18 cellular contexts compared by ENCODE assay signal in the genomic region with DNA sequence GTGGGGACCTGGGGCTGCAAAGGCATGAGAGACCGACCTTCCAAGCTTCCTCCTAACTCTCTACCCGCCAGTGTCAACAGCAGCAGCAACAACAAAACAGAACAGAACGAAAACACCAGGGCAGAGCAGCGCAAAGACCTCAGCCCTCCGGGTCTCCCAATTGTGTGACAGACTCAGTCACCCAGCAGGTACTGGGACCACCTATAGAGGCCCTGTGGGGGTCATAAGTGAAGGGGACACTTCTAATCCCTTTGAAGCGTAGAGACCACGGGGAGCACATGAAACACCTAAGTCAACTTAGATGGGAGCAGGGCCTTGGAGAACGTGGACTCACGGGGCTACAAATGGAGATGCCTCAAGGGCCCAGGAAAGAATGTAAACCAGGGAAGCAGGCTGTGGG. TPM values are rescaled to one million over a fixed set of nuclear protein-coding genes. Genes with fewer than 3 reads are reported as not detected.
DNase-seq lines count a peak whose midpoint lies in the region; ATAC-seq, FAIRE-seq and TF ChIP-seq lines count a peak whose summit lies in the region.
"Had no signal": no experiment of that assay in that cellular context is flagged by ENCODE, and none has a peak within 500 bp of the region (broad histone marks: within the 10 kb centered on the region; RNA-seq: fewer than 3 reads in every experiment).

No MANE protein-coding gene starts in this region.

- H3K79me2 ChIP-seq in mesendoderm (ENCODE audit: control insufficient read depth, insufficient read depth, low read length), result no peaks in the 10 kb centered on the region

- H4K8ac ChIP-seq in mesendoderm (ENCODE audit: low read depth, low read length), result no peak overlapping the region

- no peak overlapping the region for H2BK15ac ChIP-seq in mesendoderm (replicated peaks; ENCODE audit: low read depth)

- H3K4me3 ChIP-seq in HEK293 (ENCODE audit: low read depth, low read length) (no peak overlapping the region), mesendoderm (ENCODE audit: low read length) (no peak overlapping the region)
- H3K4me3 ChIP-seq: GM12878, GM23248 had no signal

- FAIRE-seq in urothelium cell line (lab: Jason Lieb, UNC), result peak; percentile 27
- FAIRE-seq: A204.1, D721Med, GM12878, GM18507 had no signal

- H3K36me3 ChIP-seq in HEK293 (ENCODE audit: control insufficient read depth in 2 of 2, insufficient read depth in 1 of 2, low read length in 2 of 2) (no peaks in the 10 kb centered on the region), mesendoderm (ENCODE audit: control insufficient read depth, insufficient read depth, low read length) (no peaks in the 10 kb centered on the region)
- H3K36me3 ChIP-seq: BE2C had no signal

- DNase-seq in NCI-H345 treated with DMSO at 0.1 percent for 48 hours (lab: John Stamatoyannopoulos, UW; ENCODE audit: unreplicated experiment) (peak; percentile 43), mesendoderm (peak; percentile 8), urothelium cell line (ENCODE audit: low spot score) (no peak), NCI-H1417 treated with DMSO at 0.1 percent for 48 hours (lab: John Stamatoyannopoulos, UW) (no peak), DMS79 (lab: John Stamatoyannopoulos, UW) (no peak)
- DNase-seq: BE2C; CD8-positive, alpha-beta T cell; COR-L47; GM23248; H7; KG1 had no signal

- WGBS in mesendoderm (ENCODE audit: extremely low coverage, insufficient coverage, low lambda C conversion rate), result no CpG with 5 or more reads among the region's 9 CpGs

- ATAC-seq in GM18511 (IDR thresholded peaks at IDR 0.05; ENCODE audit: unreplicated experiment), result no peak
- ATAC-seq: CD8-positive, alpha-beta T cell; GM12878 had no signal

- no peak overlapping the region for H3K4ac ChIP-seq in mesendoderm (ENCODE audit: low read depth, low read length)

- no peaks in the 10 kb centered on the region for H3K79me1 ChIP-seq in mesendoderm (ENCODE audit: low read length)

- H3K4me1 ChIP-seq in HEK293 (ENCODE audit: control insufficient read depth, insufficient read depth, low read length) (no peaks in the 10 kb centered on the region), mesendoderm (ENCODE audit: control insufficient read depth, low read depth, low read length) (peaks cover 15% of the 10 kb centered on the region)

- H4K5ac ChIP-seq in mesendoderm (ENCODE audit: low read length), result no peak overlapping the region

- CTCF ChIA-PET in HEK293 (lab: Yijun Ruan, JAX), result interaction anchor here (0.6 to 3.8 kb wide), 4 partner anchors 11 to 624 kb away, joined by 3 to 23 read pairs (median 7); no protein-coding TSS in a partner anchor

- H3K9me3 ChIP-seq in HEK293 (ENCODE audit: control insufficient read depth, insufficient read depth, low read depth, low read length), result no peaks in the 10 kb centered on the region
- H3K9me3 ChIP-seq: BE2C had no signal

- H3K56ac ChIP-seq in mesendoderm (ENCODE audit: low read length), result peak overlapping the region; percentile 79

- H3K9ac ChIP-seq in mesendoderm (ENCODE audit: low read length), result peak overlapping the region; percentile 28
- H3K9ac ChIP-seq: GM23248 had no signal

- peak overlapping the region; percentile 90 for H2BK5ac ChIP-seq in mesendoderm (ENCODE audit: low read length)

- H3K27me3 ChIP-seq in mesendoderm (ENCODE audit: insufficient read depth, low read length, poor library complexity), result no peaks in the 10 kb centered on the region
- H3K27me3 ChIP-seq: BE2C had no signal

- no peak for TF ChIP-seq CTCF in HEK293 (tag by site-specific recombination; IDR thresholded peaks at IDR 0.05)

- no peak overlapping the region for H3K18ac ChIP-seq in mesendoderm (ENCODE audit: low read length)

- H3K27ac ChIP-seq in HEK293 (ENCODE audit: extremely low read depth, low read depth, low read length) (no peak overlapping the region), mesendoderm (ENCODE audit: low read depth, low read length) (peak overlapping the region; percentile 67)
- H3K27ac ChIP-seq: C4-2B, GM23248 had no signal

- no peak overlapping the region for H2BK120ac ChIP-seq in mesendoderm (ENCODE audit: low read depth, low read length)

- no peak overlapping the region for H3K4me2 ChIP-seq in mesendoderm (ENCODE audit: low read length)

- POLR2A ChIA-PET in HEK293 (lab: Yijun Ruan, JAX), result interaction anchor here (0.6 kb wide), 1 partner anchor 13 kb away, joined by 3 read pairs; no protein-coding TSS in a partner anchor

- no peak overlapping the region for H3K23ac ChIP-seq in mesendoderm (ENCODE audit: low read length)

- peak overlapping the region; percentile 63 for H2AK5ac ChIP-seq in mesendoderm (ENCODE audit: low read length)

TF ChIP-seq in HEK293, 187 proteins besides CTCF, POLR2A, EP300 and RAD21:
- TF ChIP-seq ZNF132 (tag by site-specific recombination; IDR thresholded peaks at IDR 0.05; ENCODE audit: borderline replicate concordance), result no peak
- TF ChIP-seq ZNF785 (tag by site-specific recombination; IDR thresholded peaks at IDR 0.05), result no peak
- peak; percentile 67 for TF ChIP-seq ZIC2 (tag by site-specific recombination; IDR thresholded peaks at IDR 0.05)
TF ChIP-seq in HEK293: peak in this region for 1.

RNA-seq across cellular contexts. Expression of a gene that starts 12.6 kb away (rescaled TPM):
- polyA plus RNA-seq in mesendoderm (2013, experiment 1 of 2), result 0.10 TPM
- polyA plus RNA-seq in mesendoderm (2013, experiment 2 of 2), result 0.06 TPM
- polyA plus RNA-seq: GM12878, GM23248 had no signal

Comparison
In these comparisons a context has a peak if more than half of its experiments do, and no peak if none do; other contexts are left out.
1. DNase-seq: peak in NCI-H345 treated with DMSO at 0.1 percent for 48 hours (single experiment) and mesendoderm (single experiment); none in urothelium cell line (single experiment), NCI-H1417 treated with DMSO at 0.1 percent for 48 hours (single experiment) and DMS79 (single experiment).